Comparison of ENCODE assay signal across 7 cellular contexts in the genomic region with DNA sequence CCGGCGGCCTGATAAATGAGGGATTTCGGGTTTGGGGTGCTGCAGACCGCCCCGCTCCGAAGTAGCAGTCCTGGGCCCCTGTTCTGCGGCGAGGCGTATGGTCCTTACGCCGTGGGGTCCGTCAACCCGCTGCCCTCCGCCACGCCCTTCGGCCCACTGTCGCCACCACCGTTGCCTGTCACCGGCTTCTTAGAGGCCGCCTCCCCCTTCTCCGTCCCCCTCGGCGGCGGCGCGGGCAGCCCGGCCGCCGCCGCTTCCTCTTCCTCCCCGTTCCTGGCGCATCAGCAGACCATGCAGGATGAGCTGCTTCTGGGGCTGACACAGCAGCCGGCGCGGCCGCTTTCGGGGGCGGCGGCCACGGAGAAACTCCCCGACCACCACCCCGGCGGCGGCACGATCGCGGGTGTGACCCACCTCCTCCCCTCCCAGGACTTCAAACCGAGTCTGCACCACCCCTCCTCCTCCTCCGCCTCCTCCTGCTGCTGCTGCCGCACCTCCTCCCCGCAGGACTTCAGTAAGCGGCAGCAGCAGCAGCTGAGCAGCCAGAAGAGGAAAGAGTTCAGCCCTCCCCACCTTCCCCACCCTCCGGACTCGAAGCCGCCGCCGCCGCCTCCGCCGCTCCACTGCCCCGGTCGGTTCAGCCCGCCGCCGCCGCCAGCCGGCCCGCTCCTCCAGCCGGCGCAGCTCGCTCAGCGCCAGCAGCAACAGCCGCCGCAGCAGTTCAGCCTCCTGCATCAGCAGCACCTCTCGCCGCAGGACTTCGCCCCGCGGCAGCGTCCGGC. TPM values are rescaled to one million over a fixed set of nuclear protein-coding genes. Genes with fewer than 3 reads are reported as not detected.
DNase-seq lines count a peak whose midpoint lies in the region; ATAC-seq and TF ChIP-seq lines count a peak whose summit lies in the region.

No MANE protein-coding gene starts in this region.

- 1% methylated on average over 27 of the region's 81 CpGs for WGBS in mammary epithelial cell (ENCODE audit: low coverage, missing lambda C conversion rate)

- peaks cover 42% of the 10 kb centered on the region for H3K79me2 ChIP-seq in mammary epithelial cell (ENCODE audit: insufficient read depth, low read length)

- peak overlapping the region; percentile 89 for H3K27ac ChIP-seq in mammary epithelial cell (ENCODE audit: insufficient read depth, low read depth, low read length)

- peaks cover 26% of the 10 kb centered on the region for H3K27me3 Mint-ChIP-seq in WTC11 (ENCODE audit: low read depth)

- peak overlapping the region; percentile 80 for H3K4me3 Mint-ChIP-seq in WTC11

- H3K36me3 ChIP-seq in mammary epithelial cell (ENCODE audit: insufficient read depth, low read length) = peaks cover 2% of the 10 kb centered on the region

- peaks cover 3% of the 10 kb centered on the region for H3K4me1 ChIP-seq in mammary epithelial cell (ENCODE audit: insufficient read depth, low read length)

- H4K20me1 ChIP-seq in mammary epithelial cell (ENCODE audit: insufficient read depth, low read length) = no peaks in the 10 kb centered on the region

- dilution Hi-C loops in mammary epithelial cell (cut with HindIII; ENCODE audit: low sequenced_read_pairs) = no loop called here

- H3K27me3 ChIP-seq in mammary epithelial cell (ENCODE audit: insufficient read depth, low read length) = no peaks in the 10 kb centered on the region

- ATAC-seq in GM18505 (IDR thresholded peaks at IDR 0.05; ENCODE audit: unreplicated experiment) = peak; percentile 18
- ATAC-seq in HG02840 (IDR thresholded peaks at IDR 0.05; ENCODE audit: low FRiP score, unreplicated experiment) = peak; percentile 18
- peak; percentile 9 for ATAC-seq in WTC11

- intact Hi-C loops in mammary epithelial cell (cut with micrococcal nuclease) = loop anchor here (1.0 to 10.0 kb wide), 10 partner anchors 111 to 1521 kb away; a partner anchor contains a TSS

- in situ Hi-C loops in mammary epithelial cell (cut with MboI; ENCODE audit: low sequenced_read_pairs in 2 of 2) = loop anchor here in 1 of 2 donors (10.0 to 25.0 kb wide), 2 partner anchors 128 to 1366 kb away; a partner anchor contains a TSS

- POLR2A ChIA-PET in WTC11 (lab: Charles Lee) = no interaction called here

- H3K9ac ChIP-seq in mammary epithelial cell (ENCODE audit: insufficient read depth, low read length) = peak overlapping the region; percentile 91

- H3K4me2 ChIP-seq in mammary epithelial cell (ENCODE audit: insufficient read depth, low read depth, low read length) = peak overlapping the region; percentile 97

- H2AFZ ChIP-seq in mammary epithelial cell (ENCODE audit: low read depth, low read length) = peak overlapping the region; percentile 85

- no peaks in the 10 kb centered on the region for H3K9me3 Mint-ChIP-seq in WTC11

- H3K36me3 Mint-ChIP-seq in WTC11 = no peaks in the 10 kb centered on the region

- BruUV-seq in mammary epithelial cell (replicated peaks; lab: Mats Ljungman, UMichigan) = TSS peak; percentile 29

- H3K4me3 ChIP-seq in mammary epithelial cell (replicated peaks in 1 of 3; ENCODE audit: insufficient read depth in 1 of 3, low read depth in 2 of 3, low read length in 3 of 3) = peak overlapping the region; percentile 63 to 98 (median 72)

- peaks cover 34% of the 10 kb centered on the region for H3K4me1 Mint-ChIP-seq in WTC11

- no peak for TF ChIP-seq CTCF in WTC11 (IDR thresholded peaks at IDR 0.05)
- TF ChIP-seq CTCF in mammary epithelial cell (conservative IDR thresholded peaks at IDR 0.05 in 1 of 2, IDR thresholded peaks at IDR 0.05 in 1 of 2; ENCODE audit: extremely low read depth in 1 of 2, insufficient read depth in 1 of 2, low read depth in 1 of 2, low read length in 2 of 2) = no peak

- peak; percentile 31 to 52 for DNase-seq in NCI-H1930 (lab: John Stamatoyannopoulos, UW)
- peak; percentile 71 for DNase-seq in WTC11 (ENCODE audit: low spot score)
- peak; percentile 76 for DNase-seq in mammary epithelial cell
- DNase-seq in inferior parietal cortex (ENCODE audit: extremely low spot score) = peak; percentile 62
- DNase-seq in stimulated activated CD4-positive, alpha-beta T cell treated with anti-CD3 and anti-CD28 coated beads, Interleukin-12 subunit alpha, Interleukin-12 subunit beta, amount 100 ng/mL, for 24 hours (ENCODE audit: low read depth in 2 of 2) = peak; percentile 45 to 55

- no peaks in the 10 kb centered on the region for H3K9me3 ChIP-seq in mammary epithelial cell (replicated peaks; ENCODE audit: insufficient read depth, low read length)

- no peak for TF ChIP-seq POLR2A in GM18505 (IDR thresholded peaks at IDR 0.05; ENCODE audit: borderline replicate concordance, extremely low read depth, insufficient read depth, insufficient read length)

- H3K27ac Mint-ChIP-seq in WTC11 = no peak overlapping the region

- CTCF ChIA-PET in WTC11 (lab: Charles Lee) (no interaction called here), mammary epithelial cell (lab: Charles Lee; ENCODE audit: low non-redundant PET) (interaction anchor here (0.7 kb wide), 1 partner anchor 24 kb away, joined by 3 read pairs; no protein-coding TSS in a partner anchor)

TF ChIP-seq in WTC11, 78 proteins besides CTCF, POLR2A, EP300 and RAD21:
- TF ChIP-seq, protein P1, sequence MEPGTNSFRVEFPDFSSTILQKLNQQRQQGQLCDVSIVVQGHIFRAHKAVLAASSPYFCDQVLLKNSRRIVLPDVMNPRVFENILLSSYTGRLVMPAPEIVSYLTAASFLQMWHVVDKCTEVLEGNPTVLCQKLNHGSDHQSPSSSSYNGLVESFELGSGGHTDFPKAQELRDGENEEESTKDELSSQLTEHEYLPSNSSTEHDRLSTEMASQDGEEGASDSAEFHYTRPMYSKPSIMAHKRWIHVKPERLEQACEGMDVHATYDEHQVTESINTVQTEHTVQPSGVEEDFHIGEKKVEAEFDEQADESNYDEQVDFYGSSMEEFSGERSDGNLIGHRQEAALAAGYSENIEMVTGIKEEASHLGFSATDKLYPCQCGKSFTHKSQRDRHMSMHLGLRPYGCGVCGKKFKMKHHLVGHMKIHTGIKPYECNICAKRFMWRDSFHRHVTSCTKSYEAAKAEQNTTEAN (CRISPR knock-in tag; IDR thresholded peaks at IDR 0.05) = 0 out of 2 replicates have a peak, but pooled peaks have one; percentile 30
- no peak for TF ChIP-seq ESRRA (CRISPR knock-in tag; IDR thresholded peaks at IDR 0.05; ENCODE audit: borderline replicate concordance)

RNA-seq across cellular contexts. Expression of a gene that starts 0.6 kb away (rescaled TPM):
- total RNA-seq in WTC11 (2021) (2.5 to 3.3 TPM (median 2.8 TPM) in 3 replicates), mammary epithelial cell (10 to 100 TPM; 16.1 to 21.5 TPM)
- 2.4 TPM for polyA plus RNA-seq in mammary epithelial cell
- polyA minus RNA-seq in mammary epithelial cell = 2.6 TPM

Comparison
In these comparisons a context has a peak if more than half of its experiments do, and no peak if none do; other contexts are left out.
1. Peak in every context shown above with its lines: DNase-seq, ATAC-seq, H3K4me3 ChIP-seq and H3K27ac ChIP-seq.